In the genomic region with DNA sequence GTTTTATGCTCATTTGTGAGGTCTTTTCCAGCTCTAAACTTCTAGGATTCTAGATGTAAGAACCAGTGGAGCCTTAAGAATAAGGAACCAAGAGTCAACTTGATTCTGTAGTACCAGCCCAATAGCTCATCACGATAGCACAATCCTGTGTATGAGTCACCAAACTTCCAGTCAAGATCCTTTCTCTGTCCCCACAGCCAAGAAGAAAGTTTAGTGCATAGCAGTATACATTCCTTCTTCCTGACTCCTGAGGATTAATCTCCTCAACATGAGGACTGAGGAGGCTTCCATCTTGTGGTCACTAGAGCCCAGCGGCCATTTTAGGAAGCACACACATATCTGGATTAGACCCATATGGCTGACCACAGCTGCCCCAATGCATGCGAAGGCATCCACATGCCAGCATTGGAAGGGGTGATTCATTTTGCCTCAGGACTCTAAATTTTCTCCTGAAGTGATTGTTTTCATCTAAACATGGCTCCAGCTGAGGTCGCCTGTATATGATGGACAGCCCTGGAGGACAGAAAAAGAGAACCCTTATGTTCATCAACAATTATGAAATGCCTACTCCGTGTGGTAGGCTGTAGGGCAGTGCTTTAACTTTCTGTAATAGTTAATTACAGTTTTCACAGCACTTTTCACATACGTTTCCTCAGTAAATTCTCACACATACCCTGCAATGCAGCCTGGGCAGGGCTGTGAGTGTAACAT, we compare ENCODE assay signal across 11 cellular contexts. TPM values are rescaled to one million over a fixed set of nuclear protein-coding genes. Genes with fewer than 3 reads are reported as not detected.
DNase-seq lines count a peak whose midpoint lies in the region; ATAC-seq and TF ChIP-seq lines count a peak whose summit lies in the region.
"Had no signal": no experiment of that assay in that cellular context is flagged by ENCODE, and none has a peak within 500 bp of the region (broad histone marks: within the 10 kb centered on the region; RNA-seq: fewer than 3 reads in every experiment).

No MANE protein-coding gene starts in this region.

- TF ChIP-seq CTCF in WERI-Rb-1 (IDR thresholded peaks at IDR 0.05; ENCODE audit: low read depth, low read length): no peak
- no peak for TF ChIP-seq CTCF in sigmoid colon (IDR thresholded peaks at IDR 0.05)

- intact Hi-C loops in sigmoid colon (cut with DNase I): no loop called here

- TF ChIP-seq EP300 in sigmoid colon (IDR thresholded peaks at IDR 0.05): no peak

- TF ChIP-seq POLR2A in sigmoid colon (IDR thresholded peaks at IDR 0.05): no peak

- no peaks in the 10 kb centered on the region for H3K9me2 ChIP-seq in Karpas-422 (replicated peaks; ENCODE audit: insufficient read depth, low read length)

- H2AFZ ChIP-seq in Karpas-422 (ENCODE audit: low read length): peak overlapping the region; percentile 41

- H4K20me1 ChIP-seq in Karpas-422 (ENCODE audit: insufficient read depth, low read depth, low read length): no peaks in the 10 kb centered on the region

- ATAC-seq in GM19372 (IDR thresholded peaks at IDR 0.05; ENCODE audit: low read depth, unreplicated experiment) (peak; percentile 32), GM21737 (IDR thresholded peaks at IDR 0.05; ENCODE audit: unreplicated experiment) (no peak)

- DNase-seq in Karpas-422: peak; percentile 61
- DNase-seq in dermis blood vessel endothelial cell: peak; percentile 28
- DNase-seq in WERI-Rb-1: no peak
- no peak for DNase-seq in sigmoid colon
- DNase-seq in germinal center (ENCODE audit: low spot score): no peak
- DNase-seq: cerebellar nuclear complex, ovary, testis had no signal

- H3K4me2 ChIP-seq in Karpas-422 (ENCODE audit: low read depth, low read length, poor library complexity, severe bottlenecking): peak overlapping the region; percentile 65

- no peaks in the 10 kb centered on the region for H3K27me3 ChIP-seq in Karpas-422 (ENCODE audit: low read length)
- no peaks in the 10 kb centered on the region for H3K27me3 ChIP-seq in WERI-Rb-1 (ENCODE audit: insufficient read depth, low read depth, severe bottlenecking)
- H3K27me3 ChIP-seq in sigmoid colon: no peaks in the 10 kb centered on the region
- H3K27me3 ChIP-seq: ovary, testis had no signal

- no peaks in the 10 kb centered on the region for H3K36me3 ChIP-seq in Karpas-422 (ENCODE audit: insufficient read depth, low read length)
- no peaks in the 10 kb centered on the region for H3K36me3 ChIP-seq in WERI-Rb-1
- no peaks in the 10 kb centered on the region for H3K36me3 ChIP-seq in sigmoid colon
- H3K36me3 ChIP-seq: ovary had no signal

- H3K27ac ChIP-seq in Karpas-422 (ENCODE audit: low read length) (peak overlapping the region; percentile 96), skin epidermis (peak overlapping the region in 11 of 21 experiments; percentile 4 to 55 (median 32)), WERI-Rb-1 (no peak overlapping the region), sigmoid colon (peak overlapping the region in 1 of 4 donors; percentile 14)
- H3K27ac ChIP-seq: ovary, testis had no signal

- H3K4me1 ChIP-seq in Karpas-422 (ENCODE audit: low read length) (peaks cover 59% of the 10 kb centered on the region), sigmoid colon (peaks cover 0 to 5% (median 0%) of the 10 kb centered on the region in 4 donors)
- H3K4me1 ChIP-seq: testis had no signal

- 77 to 82% methylated on average over 6 of the region's 6 CpGs for WGBS in sigmoid colon, 2 donors

- H3K4me3 ChIP-seq in Karpas-422 (ENCODE audit: low read length) (peak overlapping the region; percentile 45), skin epidermis (no peak overlapping the region), WERI-Rb-1 (ENCODE audit: low read depth, low read length) (no peak overlapping the region), sigmoid colon (no peak overlapping the region)
- H3K4me3 ChIP-seq: ovary, testis had no signal

- H3K79me2 ChIP-seq in Karpas-422 (ENCODE audit: low read length): no peaks in the 10 kb centered on the region

- H3K9ac ChIP-seq in Karpas-422 (ENCODE audit: low read length): peak overlapping the region; percentile 57

- H3K9me3 ChIP-seq in Karpas-422 (ENCODE audit: low read length): no peaks in the 10 kb centered on the region
- H3K9me3 ChIP-seq in WERI-Rb-1 (ENCODE audit: severe bottlenecking): no peaks in the 10 kb centered on the region
- H3K9me3 ChIP-seq in sigmoid colon: no peaks in the 10 kb centered on the region
- H3K9me3 ChIP-seq: ovary, testis had no signal

RNA-seq across cellular contexts. Expression of a gene that starts 53.5 kb away (rescaled TPM):
- total RNA-seq in Karpas-422 (2014; rRNA removed; shearing (Covaris generic); ENCODE audit: low replicate concordance): 15.3 and 19.3 TPM in 2 replicates
- total RNA-seq in dermis blood vessel endothelial cell: 202 and 255 TPM in 2 replicates
- 10 to 100 TPM in 1 of 4 donors, 1 to 10 TPM in 3; 3.9 to 14.7 (median 8.9) TPM for total RNA-seq in sigmoid colon
- polyA plus RNA-seq in sigmoid colon: 1 to 10 TPM; 1.8 to 6.7 (median 4.4) TPM

Comparison
In these comparisons a context has a peak if more than half of its experiments do, and no peak if none do; other contexts are left out.
1. DNase-seq: peak in Karpas-422 (single experiment) and dermis blood vessel endothelial cell (single experiment); none in WERI-Rb-1 (single experiment), sigmoid colon (single experiment) and germinal center (single experiment).